2 cellular contexts compared by ENCODE assay signal in genomic region chr2:31033032-31033431, GRCh38.
TF ChIP-seq lines count a peak whose summit lies in the region.

No MANE protein-coding gene starts in this region.

TF ChIP-seq in GM23338, 12 proteins besides CTCF, POLR2A, EP300 and RAD21 (continued from another document):
- no peak for TF ChIP-seq EZH2 (IDR thresholded peaks at IDR 0.05; ENCODE audit: low read depth, unreplicated experiment)
- no peak for TF ChIP-seq STAT1 (IDR thresholded peaks at IDR 0.05; ENCODE audit: unreplicated experiment)
- TF ChIP-seq POLR2AphosphoS5 (IDR thresholded peaks at IDR 0.05; ENCODE audit: low read depth): no peak
- no peak for TF ChIP-seq ZNF114 (CRISPR knock-in tag; IDR thresholded peaks at IDR 0.05)
- TF ChIP-seq EZH2phosphoT487 (IDR thresholded peaks at IDR 0.05; ENCODE audit: unreplicated experiment): no peak
- TF ChIP-seq ZNF462 (CRISPR knock-in tag; IDR thresholded peaks at IDR 0.05): no peak
- TF ChIP-seq CREB1 (CRISPR knock-in tag; IDR thresholded peaks at IDR 0.05; ENCODE audit: low read depth): no peak
- TF ChIP-seq ETS1 (IDR thresholded peaks at IDR 0.05): no peak
- no peak for TF ChIP-seq ZNF331 (CRISPR knock-in tag; IDR thresholded peaks at IDR 0.05; ENCODE audit: low read depth)
- no peak for TF ChIP-seq JUNB (IDR thresholded peaks at IDR 0.05; ENCODE audit: unreplicated experiment)

TF ChIP-seq in WTC11, 78 proteins besides CTCF, POLR2A, EP300 and RAD21 (continued from another document):
- TF ChIP-seq ARID4B (CRISPR knock-in tag; IDR thresholded peaks at IDR 0.05; ENCODE audit: borderline replicate concordance) (no peak), EMX1 (CRISPR knock-in tag; IDR thresholded peaks at IDR 0.05) (no peak), JUN (CRISPR knock-in tag; IDR thresholded peaks at IDR 0.05) (no peak), ESRRA (CRISPR knock-in tag; IDR thresholded peaks at IDR 0.05; ENCODE audit: borderline replicate concordance) (no peak), CBFB (CRISPR knock-in tag; IDR thresholded peaks at IDR 0.05; ENCODE audit: low read depth) (no peak), ATF6 (CRISPR knock-in tag; IDR thresholded peaks at IDR 0.05) (no peak), FOXP4 (CRISPR knock-in tag; IDR thresholded peaks at IDR 0.05) (no peak)
